ENCODE assay signal across 2 cellular contexts in genomic region chr1:63423649-63424048, GRCh38.
A peak's percentile ranks its signal among the peaks of the same experiment; 100 is the strongest.
TF ChIP-seq lines count a peak whose summit lies in the region.

No MANE protein-coding gene starts in this region.

TF ChIP-seq in HepG2, 621 proteins besides CTCF, POLR2A, EP300 and RAD21:
- TF ChIP-seq MEIS1 (CRISPR knock-in tag; IDR thresholded peaks at IDR 0.05; ENCODE audit: borderline replicate concordance) (no peak), NFE2L2 (IDR thresholded peaks at IDR 0.05; ENCODE audit: low read length) (peak; percentile 52), ZNF430 (CRISPR knock-in tag; IDR thresholded peaks at IDR 0.05) (no peak), ZNF367 (CRISPR knock-in tag; IDR thresholded peaks at IDR 0.05; ENCODE audit: borderline replicate concordance) (no peak)

TF ChIP-seq in K562, 482 proteins besides CTCF, POLR2A, EP300 and RAD21:
- TF ChIP-seq NFE2L1 (tag; IDR thresholded peaks at IDR 0.05; ENCODE audit: borderline replicate concordance, low read depth): peak; percentile 39; the same call in 1 of the 2 replicates
- peak; percentile 9; the same call in 1 of the 2 replicates for TF ChIP-seq ZNF316 (IDR thresholded peaks at IDR 0.05)
- TF ChIP-seq MAFG (tag; conservative IDR thresholded peaks at IDR 0.05): peak; percentile 58; the same call in 1 of the 2 replicates
- peak; percentile 64; the same call in 1 of the 2 replicates for TF ChIP-seq NFE2 (IDR thresholded peaks at IDR 0.05; ENCODE audit: low read depth)
- TF ChIP-seq BRCA1 (IDR thresholded peaks at IDR 0.05): no peak
- no peak for TF ChIP-seq BRCA1 (CRISPR knock-in tag; IDR thresholded peaks at IDR 0.05)
- TF ChIP-seq MAFK (IDR thresholded peaks at IDR 0.05; ENCODE audit: low read length): 0 out of 2 replicates have a peak, but pooled peaks have one; percentile 9
- no peak for TF ChIP-seq ETV6 (IDR thresholded peaks at IDR 0.05; ENCODE audit: borderline replicate concordance in 1 of 2, low read depth in 2 of 2, low read length in 1 of 2)
- TF ChIP-seq ETV6 (CRISPR knock-in tag; IDR thresholded peaks at IDR 0.05; ENCODE audit: borderline replicate concordance): no peak
- peak; percentile 37; the same call in 1 of the 2 replicates for TF ChIP-seq MAFF (IDR thresholded peaks at IDR 0.05; ENCODE audit: low read length)
- peak; percentile 25; the same call in 1 of the 2 replicates for TF ChIP-seq C11orf30 (IDR thresholded peaks at IDR 0.05; ENCODE audit: low read depth)
- TF ChIP-seq FOXJ3 (CRISPR knock-in tag; IDR thresholded peaks at IDR 0.05): no peak
- no peak for TF ChIP-seq TAF7 (tag; IDR thresholded peaks at IDR 0.05)
- no peak for TF ChIP-seq ILF3 (IDR thresholded peaks at IDR 0.05; ENCODE audit: borderline replicate concordance)
